1 cellular context compared by ENCODE assay signal in genomic region chr6:30912746-30913520, GRCh38.
TF ChIP-seq lines count a peak whose summit lies in the region.

No MANE protein-coding gene starts in this region.

TF ChIP-seq in HepG2, 621 proteins besides CTCF, POLR2A, EP300 and RAD21:
- TF ChIP-seq MIER2 (CRISPR knock-in tag; IDR thresholded peaks at IDR 0.05) (no peak), ZNF510 (CRISPR knock-in tag; IDR thresholded peaks at IDR 0.05; ENCODE audit: low read depth) (no peak), U2AF1 (optimal IDR thresholded peaks at IDR 0.05; ENCODE audit: low read depth, low read length) (no peak), SNAI1 (CRISPR knock-in tag; IDR thresholded peaks at IDR 0.05; ENCODE audit: borderline replicate concordance) (no peak), ZNF580 (CRISPR knock-in tag; IDR thresholded peaks at IDR 0.05; ENCODE audit: borderline replicate concordance, low read depth) (no peak), PRDM4 (CRISPR knock-in tag; IDR thresholded peaks at IDR 0.05; ENCODE audit: borderline replicate concordance) (no peak), MLLT10 (CRISPR knock-in tag; IDR thresholded peaks at IDR 0.05) (no peak), MTA1 (CRISPR knock-in tag; IDR thresholded peaks at IDR 0.05; ENCODE audit: borderline replicate concordance) (no peak), MEIS1 (CRISPR knock-in tag; IDR thresholded peaks at IDR 0.05; ENCODE audit: borderline replicate concordance) (no peak), ZNF883 (CRISPR knock-in tag; IDR thresholded peaks at IDR 0.05; ENCODE audit: not compliant biosample characterization) (no peak), NFATC3 (CRISPR knock-in tag; IDR thresholded peaks at IDR 0.05) (no peak), FOXJ3 (CRISPR knock-in tag; IDR thresholded peaks at IDR 0.05; ENCODE audit: borderline replicate concordance) (no peak)
